Comparison of ENCODE assay signal across 8 cellular contexts in genomic region chr7:101308245-101309085, GRCh38.
DNase-seq lines count a peak whose midpoint lies in the region; ATAC-seq, FAIRE-seq and TF ChIP-seq lines count a peak whose summit lies in the region.

No MANE protein-coding gene starts in this region.

- no peaks in the 10 kb centered on the region for H3K9me2 ChIP-seq in MM.1S (replicated peaks; ENCODE audit: insufficient read depth, low read length)

- H3K79me2 ChIP-seq in MM.1S (ENCODE audit: low read length) = no peaks in the 10 kb centered on the region

- ATAC-seq in HG02973 (IDR thresholded peaks at IDR 0.05; ENCODE audit: unreplicated experiment) = no peak
- ATAC-seq in HG02571 (IDR thresholded peaks at IDR 0.05; ENCODE audit: unreplicated experiment) = no peak

- H3K36me3 ChIP-seq in MM.1S (replicated peaks; ENCODE audit: insufficient read depth, low read length) = no peaks in the 10 kb centered on the region
- H3K36me3 ChIP-seq in rectal smooth muscle tissue (ENCODE audit: control insufficient read depth, insufficient read depth, low read length) = no peaks in the 10 kb centered on the region

- H3K9ac ChIP-seq in MM.1S (ENCODE audit: low read length) (peak overlapping the region; percentile 45), rectal smooth muscle tissue (ENCODE audit: low read length) (no peak overlapping the region)

- H3K9me3 ChIP-seq in MM.1S (replicated peaks; ENCODE audit: insufficient read depth, low read length) = no peaks in the 10 kb centered on the region

- no peak for FAIRE-seq in D721Med (lab: Jason Lieb, UNC)

- peaks cover 34% of the 10 kb centered on the region for H3K27me3 ChIP-seq in MM.1S (replicated peaks; ENCODE audit: insufficient read depth, low read length)
- peaks cover 1% of the 10 kb centered on the region for H3K27me3 ChIP-seq in rectal smooth muscle tissue (ENCODE audit: control insufficient read depth, insufficient read depth, low read length)

- no peaks in the 10 kb centered on the region for H3F3A ChIP-seq in MM.1S (ENCODE audit: insufficient read depth, low read length)

- H3K4me3 ChIP-seq in MM.1S (ENCODE audit: low read length) (peak overlapping the region; percentile 60), rectal smooth muscle tissue (ENCODE audit: low read length) (peak overlapping the region; percentile 57)

- DNase-seq in D721Med (ENCODE audit: insufficient read length, low spot score) (peak; percentile 48), MM.1S (peak; percentile 39), glomerular visceral epithelial cell (ENCODE audit: extremely low spot score) (peak; percentile 58), cortex of kidney (lab: John Stamatoyannopoulos, UW) (no peak)
- DNase-seq in activated T-cell treated with anti-CD3 and anti-CD28 coated beads, Interleukin-2, amount 50 U/mL, for 48 hours = peak; percentile 71 to 77

- H3K4me1 ChIP-seq in MM.1S (ENCODE audit: low read length) (no peaks in the 10 kb centered on the region), rectal smooth muscle tissue (ENCODE audit: control insufficient read depth, insufficient read depth, low read length) (no peaks in the 10 kb centered on the region)

- no peaks in the 10 kb centered on the region for H4K20me1 ChIP-seq in MM.1S (ENCODE audit: insufficient read depth, low read length)

- TF ChIP-seq CTCF in D721Med (IDR thresholded peaks at IDR 0.05; ENCODE audit: insufficient read depth, missing control alignments) = no peak
- TF ChIP-seq CTCF in MM.1S (IDR thresholded peaks at IDR 0.05; ENCODE audit: low read length) = no peak

- peak overlapping the region; percentile 58; the same call in 1 of the 2 replicates for H3K4me2 ChIP-seq in MM.1S (ENCODE audit: low read depth, low read length)

- H2AFZ ChIP-seq in MM.1S (ENCODE audit: low read length) = peak overlapping the region; percentile 63

- H3K27ac ChIP-seq in MM.1S (ENCODE audit: low read length) = no peak overlapping the region
- no peak overlapping the region for H3K27ac ChIP-seq in rectal smooth muscle tissue (ENCODE audit: low read depth, low read length)
